ENCODE assay signal across 13 cellular contexts in the genomic region with DNA sequence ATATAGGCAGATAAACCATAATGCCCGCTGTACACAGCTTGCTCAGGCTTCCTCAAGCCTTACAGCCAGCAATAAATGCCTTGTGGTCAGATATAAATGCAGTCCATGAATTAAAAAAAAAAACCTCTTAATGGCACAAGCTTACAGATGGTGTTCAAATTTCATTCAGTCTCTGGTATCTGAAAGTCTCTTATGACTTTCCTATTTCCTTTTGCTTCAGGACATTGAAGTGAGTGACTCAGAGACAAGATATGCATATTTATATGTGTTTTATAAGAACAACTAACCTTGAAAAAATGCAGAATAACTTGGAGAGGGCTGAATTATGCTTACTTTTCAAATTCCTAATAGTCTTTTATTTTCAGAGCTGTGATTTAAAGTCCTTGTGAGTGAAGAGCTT.
DNase-seq lines count a peak whose midpoint lies in the region; ATAC-seq, FAIRE-seq and TF ChIP-seq lines count a peak whose summit lies in the region.
"Had no signal": no experiment of that assay in that cellular context is flagged by ENCODE, and none has a peak within 500 bp of the region (broad histone marks: within the 10 kb centered on the region; RNA-seq: fewer than 3 reads in every experiment).

No MANE protein-coding gene starts in this region.

- TF ChIP-seq CTCF in epithelial cell of esophagus (IDR thresholded peaks at IDR 0.05; ENCODE audit: insufficient read depth, low read depth, low read length, missing control alignments): no peak
- TF ChIP-seq CTCF in nephron (IDR thresholded peaks at IDR 0.05; ENCODE audit: unreplicated experiment in 3 of 3): no peak

- no peak overlapping the region for H3K4me3 Mint-ChIP-seq in nephron

- no peaks in the 10 kb centered on the region for H3K27me3 Mint-ChIP-seq in nephron (ENCODE audit: low read depth)

- H3K4me3 ChIP-seq in epithelial cell of esophagus (ENCODE audit: low read length): no peak overlapping the region

- H3K36me3 Mint-ChIP-seq in nephron (ENCODE audit: low read depth): no peaks in the 10 kb centered on the region

- no peak for ATAC-seq in GM21390 (IDR thresholded peaks at IDR 0.05; ENCODE audit: unreplicated experiment)
- no peak for ATAC-seq in GM21367 (IDR thresholded peaks at IDR 0.05; ENCODE audit: unreplicated experiment)

- DNase-seq in ELR (ENCODE audit: low read depth) (peak; percentile 96), RCC 7860 (ENCODE audit: low spot score) (peak; percentile 29), epithelial cell of esophagus (ENCODE audit: low read depth) (peak; percentile 73), GM19238 (ENCODE audit: insufficient read length, low spot score) (no peak), T-helper 1 cell (no peak)
- DNase-seq: activated CD4-positive, CD25-positive, alpha-beta regulatory T cell treated with anti-CD3 and anti-CD28 coated beads, Interleukin-2, amount 50 U/mL, for 72 hours; activated gamma-delta T cell; Calu3; NCI-H2107; Right ventricle myocardium superior had no signal

- no peak for FAIRE-seq in RCC 7860 (lab: Jason Lieb, UNC)

- peaks cover 12% of the 10 kb centered on the region for H3K9me3 Mint-ChIP-seq in nephron

- H3K27ac Mint-ChIP-seq in nephron: peak overlapping the region; percentile 6 to 61 (median 42)

- peaks cover 4% of the 10 kb centered on the region for H3K4me1 Mint-ChIP-seq in nephron

Comparison
In these comparisons a context has a peak if more than half of its experiments do, and no peak if none do; other contexts are left out.
1. DNase-seq: peak in ELR (single experiment), RCC 7860 (single experiment) and epithelial cell of esophagus (single experiment); none in GM19238 (single experiment) and T-helper 1 cell (0 of 5).